In genomic region chr12:2248901-2249381, GRCh38 we compare ENCODE assay signal across 8 cellular contexts.
DNase-seq lines count a peak whose midpoint lies in the region; ATAC-seq lines count a peak whose summit lies in the region.

No MANE protein-coding gene starts in this region.

- peak overlapping the region; percentile 90 for H3K27ac ChIP-seq in muscle layer of duodenum (ENCODE audit: low read length)

- H3K27me3 ChIP-seq in muscle layer of duodenum (ENCODE audit: low read depth, low read length), result no peaks in the 10 kb centered on the region

- H3K9me3 ChIP-seq in muscle layer of duodenum (ENCODE audit: control insufficient read depth in 1 of 2, low read length in 2 of 2), result no peaks in the 10 kb centered on the region

- ATAC-seq in GM18873 (IDR thresholded peaks at IDR 0.05; ENCODE audit: low FRiP score, unreplicated experiment) (peak; percentile 81), HG02840 (IDR thresholded peaks at IDR 0.05; ENCODE audit: low FRiP score, unreplicated experiment) (peak; percentile 56)

- H3K36me3 ChIP-seq in muscle layer of duodenum (ENCODE audit: control insufficient read depth in 1 of 2, insufficient read depth in 2 of 2, low read length in 2 of 2), result no peaks in the 10 kb centered on the region

- DNase-seq in NCI-H345 (lab: John Stamatoyannopoulos, UW) (peak; percentile 95), ecto neural progenitor cell (ENCODE audit: low spot score) (no peak), NCI-H2227 treated with DMSO at 0.1 percent for 48 hours (lab: John Stamatoyannopoulos, UW) (no peak)
- no peak for DNase-seq in stimulated activated CD8-positive, alpha-beta memory T cell treated with anti-CD3 and anti-CD28 coated beads, Interleukin-4, amount 100 ng/mL, for 48 hours
- DNase-seq in stimulated activated CD4-positive, alpha-beta T cell treated with anti-CD3 and anti-CD28 coated beads, Interleukin-15, amount 100 ng/mL, for 24 hours, result no peak

- peaks cover 5 to 13% of the 10 kb centered on the region in 2 donors for H3K4me1 ChIP-seq in muscle layer of duodenum (ENCODE audit: control insufficient read depth in 1 of 2, insufficient read depth in 2 of 2, low read length in 2 of 2)

- H3K4me3 ChIP-seq in muscle layer of duodenum (ENCODE audit: low read depth in 1 of 2, low read length in 2 of 2), result peak overlapping the region in 1 of 2 donors; percentile 37
